12 cellular contexts compared by ENCODE assay signal in the genomic region with DNA sequence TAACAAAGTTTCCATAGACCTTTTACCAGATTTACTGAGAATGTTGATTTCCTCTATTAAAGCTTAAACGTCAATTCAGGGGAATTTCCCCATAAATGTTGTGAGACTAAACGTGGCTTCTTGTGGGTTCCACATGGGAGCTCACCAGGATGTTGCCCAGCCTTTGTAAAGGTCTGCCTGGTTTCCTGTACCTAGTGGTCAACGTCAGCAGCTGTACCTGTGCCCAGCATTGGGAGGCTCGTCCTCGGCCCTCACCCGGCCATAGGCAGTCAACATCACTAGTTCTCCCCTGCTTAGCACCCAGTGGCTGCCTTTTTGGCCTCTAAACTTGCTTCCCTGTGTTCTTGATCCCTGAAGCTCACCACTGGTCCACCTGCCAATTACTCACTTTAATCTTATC. TPM values are rescaled to one million over a fixed set of nuclear protein-coding genes. Genes with fewer than 3 reads are reported as not detected.
A peak's percentile ranks its signal among the peaks of the same experiment; 100 is the strongest.
DNase-seq lines count a peak whose midpoint lies in the region; ATAC-seq and TF ChIP-seq lines count a peak whose summit lies in the region.
"Had no signal": no experiment of that assay in that cellular context is flagged by ENCODE, and none has a peak within 500 bp of the region (broad histone marks: within the 10 kb centered on the region; RNA-seq: fewer than 3 reads in every experiment).

No MANE protein-coding gene starts in this region.

- peak; percentile 43 for ATAC-seq in GM18498 (IDR thresholded peaks at IDR 0.05; ENCODE audit: unreplicated experiment)
- ATAC-seq in GM21360 (IDR thresholded peaks at IDR 0.05; ENCODE audit: unreplicated experiment) = peak; percentile 39
- ATAC-seq in HG03175 (IDR thresholded peaks at IDR 0.05; ENCODE audit: unreplicated experiment) = peak; percentile 48
- peak; percentile 70 for ATAC-seq in effector memory CD8-positive, alpha-beta T cell (replicated peaks)
- ATAC-seq: sciatic nerve had no signal

- no peak overlapping the region for H3K4me3 Mint-ChIP-seq in effector memory CD8-positive, alpha-beta T cell
- H3K4me3 Mint-ChIP-seq: CD8-positive, alpha-beta memory T cell had no signal

- no peak overlapping the region for H3K27ac Mint-ChIP-seq in effector memory CD8-positive, alpha-beta T cell

- H3K36me3 Mint-ChIP-seq in effector memory CD8-positive, alpha-beta T cell (ENCODE audit: insufficient read depth) = peaks cover 3% of the 10 kb centered on the region

- H3K27me3 Mint-ChIP-seq in effector memory CD8-positive, alpha-beta T cell = peaks cover 6 to 17% of the 10 kb centered on the region in 2 donors

- no peaks in the 10 kb centered on the region for H3K36me3 ChIP-seq in BE2C
- H3K36me3 ChIP-seq in colonic mucosa = no peaks in the 10 kb centered on the region

- DNase-seq in effector memory CD8-positive, alpha-beta T cell = no peak
- DNase-seq in HuH-7.5 (ENCODE audit: low spot score) = no peak
- no peak for DNase-seq in BE2C
- DNase-seq in colonic mucosa = no peak
- no peak for DNase-seq in NCI-H526 treated with DMSO at 0.1 percent for 48 hours (lab: John Stamatoyannopoulos, UW)
- DNase-seq: activated T-cell treated with anti-CD3 and anti-CD28 coated beads for 4 hours; CD8-positive, alpha-beta memory T cell; NCI-H2107 had no signal

- TF ChIP-seq CTCF in BE2C (IDR thresholded peaks at IDR 0.05; ENCODE audit: low read depth, low read length) (no peak), colonic mucosa (IDR thresholded peaks at IDR 0.05) (no peak)

- intact Hi-C loops in colonic mucosa (cut with DNase I) = no loop called here

- H3K4me3 ChIP-seq in BE2C (ENCODE audit: low read depth, low read length) (no peak overlapping the region), colonic mucosa (no peak overlapping the region)

- H3K9me3 ChIP-seq in BE2C (no peaks in the 10 kb centered on the region), colonic mucosa (no peaks in the 10 kb centered on the region)

- H3K9ac ChIP-seq in colonic mucosa (ENCODE audit: low read depth in 2 of 2, low read length in 2 of 2) = no peak overlapping the region

- no peak overlapping the region for H3K27ac ChIP-seq in colonic mucosa

- peaks cover 0 to 4% of the 10 kb centered on the region in 2 donors for H3K4me1 Mint-ChIP-seq in effector memory CD8-positive, alpha-beta T cell (ENCODE audit: low read depth in 2 of 2)

- H3K27me3 ChIP-seq in BE2C = no peaks in the 10 kb centered on the region
- no peaks in the 10 kb centered on the region for H3K27me3 ChIP-seq in colonic mucosa

- no peaks in the 10 kb centered on the region for H3K9me3 Mint-ChIP-seq in effector memory CD8-positive, alpha-beta T cell

- no peaks in the 10 kb centered on the region for H3K4me1 ChIP-seq in BE2C
- H3K4me1 ChIP-seq in colonic mucosa = no peaks in the 10 kb centered on the region

RNA-seq across cellular contexts. Expression of gene CD83, which starts 22.1 kb away (rescaled TPM):
- polyA plus RNA-seq in BE2C (2012; ENCODE audit: insufficient read depth, insufficient read length, low read depth) = 0.25 TPM
- 1 to 10 TPM; 2.8 TPM for total RNA-seq in colonic mucosa
